8 cellular contexts compared by ENCODE assay signal in genomic region chr2:108593547-108594098, GRCh38. TPM values are rescaled to one million over a fixed set of nuclear protein-coding genes. Genes with fewer than 3 reads are reported as not detected.
DNase-seq lines count a peak whose midpoint lies in the region; ATAC-seq and TF ChIP-seq lines count a peak whose summit lies in the region.

No MANE protein-coding gene starts in this region.

- no peaks in the 10 kb centered on the region for H3K9me3 ChIP-seq in adrenal gland (replicated peaks in 1 of 3)

- peaks cover 25 to 40% of the 10 kb centered on the region in 2 donors for H3K4me1 ChIP-seq in adrenal gland (replicated peaks in 1 of 2)

- no peaks in the 10 kb centered on the region for H3K36me3 ChIP-seq in adrenal gland (replicated peaks in 1 of 2)

- intact Hi-C loops in adrenal gland (cut with DNase I) = no loop called here

- peak overlapping the region in 1 of 4 donors; percentile 6 for H3K4me3 ChIP-seq in adrenal gland

- no peak for TF ChIP-seq POLR2A in adrenal gland (IDR thresholded peaks at IDR 0.05)

- peak overlapping the region; percentile 47 to 84 (median 63) for H3K27ac ChIP-seq in adrenal gland

- H3K27me3 ChIP-seq in adrenal gland = no peaks in the 10 kb centered on the region

- DNase-seq in AG09319 (ENCODE audit: extremely low read depth, low read depth) = no peak
- peak in 2 of 7 donors; percentile 42 to 46 for DNase-seq in adrenal gland
- DNase-seq in kidney tubule cell (ENCODE audit: low spot score) = peak; percentile 93
- no peak for DNase-seq in NCI-H526 treated with DMSO at 0.1 percent for 48 hours (lab: John Stamatoyannopoulos, UW)
- DNase-seq in activated CD4-positive, CD25-positive, alpha-beta regulatory T cell treated with anti-CD3 and anti-CD28 coated beads, Interleukin-2, amount 50 U/mL, for 72 hours = no peak
- DNase-seq in NCI-H2227 treated with DMSO at 0.1 percent for 48 hours (lab: John Stamatoyannopoulos, UW) = no peak

- TF ChIP-seq CTCF in AG09319 (IDR thresholded peaks at IDR 0.05; ENCODE audit: low read depth, low read length) = peak; percentile 4; the same call in 1 of the 2 replicates
- peak in 2 of 6 experiments; percentile 14 to 41 for TF ChIP-seq CTCF in adrenal gland (IDR thresholded peaks at IDR 0.05)

- ATAC-seq in HG02759 (IDR thresholded peaks at IDR 0.05; ENCODE audit: unreplicated experiment) = peak; percentile 3
- no peak for ATAC-seq in HG02623 (IDR thresholded peaks at IDR 0.05; ENCODE audit: unreplicated experiment)

RNA-seq across cellular contexts. Expression of gene LIMS1, which starts 59.4 kb away (rescaled TPM):
- 100 to 1,000 TPM; 108 to 182 (median 132) TPM for total RNA-seq in adrenal gland
- polyA plus RNA-seq in adrenal gland = 10 to 100 TPM; 33.5 to 58.3 (median 48.4) TPM
